ENCODE assay signal across 17 cellular contexts in genomic region chrX:111133389-111133788, GRCh38. TPM values are rescaled to one million over a fixed set of nuclear protein-coding genes. Genes with fewer than 3 reads are reported as not detected.
DNase-seq lines count a peak whose midpoint lies in the region; ATAC-seq and TF ChIP-seq lines count a peak whose summit lies in the region.
"Had no signal": no experiment of that assay in that cellular context is flagged by ENCODE, and none has a peak within 500 bp of the region (broad histone marks: within the 10 kb centered on the region; RNA-seq: fewer than 3 reads in every experiment).

No MANE protein-coding gene starts in this region.

- no peak for TF ChIP-seq CTCF in esophagus squamous epithelium (IDR thresholded peaks at IDR 0.05)

- H3K4me1 Mint-ChIP-seq in dendritic cell treated with granulocyte-macrophage colony-stimulating factor and Interleukin-4, amounts not matched to agents 40 ng/mL and 50 ng/mL, for 4 days (ENCODE audit: low read depth) = peaks cover 6% of the 10 kb centered on the region

- ATAC-seq in HG03432 (IDR thresholded peaks at IDR 0.05; ENCODE audit: unreplicated experiment) = no peak
- ATAC-seq: HCT116 had no signal

- no peak overlapping the region for H3K4me3 Mint-ChIP-seq in dendritic cell treated with granulocyte-macrophage colony-stimulating factor and Interleukin-4, amounts not matched to agents 40 ng/mL and 50 ng/mL, for 4 days

- no peak for TF ChIP-seq POLR2A in esophagus squamous epithelium (IDR thresholded peaks at IDR 0.05)

- no peak overlapping the region for H3K4me3 ChIP-seq in esophagus squamous epithelium
- H3K4me3 ChIP-seq: GM23248, SK-N-MC had no signal

- H3K27ac Mint-ChIP-seq in dendritic cell treated with granulocyte-macrophage colony-stimulating factor and Interleukin-4, amounts not matched to agents 40 ng/mL and 50 ng/mL, for 4 days = peak overlapping the region; percentile 36

- H3K9me3 ChIP-seq in esophagus squamous epithelium = no peaks in the 10 kb centered on the region

- no peaks in the 10 kb centered on the region for H3K36me3 ChIP-seq in esophagus squamous epithelium

- intact Hi-C loops in dendritic cell treated with granulocyte-macrophage colony-stimulating factor and Interleukin-4, amounts not matched to agents 40 ng/mL and 50 ng/mL, for 4 days (cut with micrococcal nuclease) = no loop called here
- intact Hi-C loops in esophagus squamous epithelium (cut with DNase I) = no loop called here

- no peaks in the 10 kb centered on the region for H3K4me1 ChIP-seq in esophagus squamous epithelium

- DNase-seq in CD1c-positive myeloid dendritic cell (ENCODE audit: extremely low spot score) = peak; percentile 6
- DNase-seq in Kasumi-1 (lab: John Stamatoyannopoulos, UW) = peak; percentile 17 to 20
- peak; percentile 1 to 33 for DNase-seq in lung microvascular endothelial cell (ENCODE audit: low read depth in 2 of 2)
- no peak for DNase-seq in esophagus squamous epithelium (lab: John Stamatoyannopoulos, UW)
- no peak for DNase-seq in activated CD4-positive, CD25-positive, alpha-beta regulatory T cell treated with anti-CD3 and anti-CD28 coated beads, Interleukin-2, amount 50 U/mL, for 72 hours
- no peak for DNase-seq in C1 segment of cervical spinal cord (lab: John Stamatoyannopoulos, UW)
- DNase-seq: ACHN; GM23248; NCI-H1092 treated with DMSO at 0.1 percent for 48 hours; NCI-H1694 treated with DMSO at 0.1 percent for 48 hours; NCI-H69; NK-92 treated with Interleukin-12 subunit alpha and Interleukin-12 subunit beta, amount 100 ng/mL, for 24 hours had no signal

- H3K36me3 Mint-ChIP-seq in dendritic cell treated with granulocyte-macrophage colony-stimulating factor and Interleukin-4, amounts not matched to agents 40 ng/mL and 50 ng/mL, for 4 days (ENCODE audit: low read depth) = no peaks in the 10 kb centered on the region

- H3K27me3 Mint-ChIP-seq in dendritic cell treated with granulocyte-macrophage colony-stimulating factor and Interleukin-4, amounts not matched to agents 40 ng/mL and 50 ng/mL, for 4 days = no peaks in the 10 kb centered on the region

- H3K27ac ChIP-seq in esophagus squamous epithelium = no peak overlapping the region
- H3K27ac ChIP-seq: GM23248, SK-N-MC had no signal

- H3K9me3 Mint-ChIP-seq in dendritic cell treated with granulocyte-macrophage colony-stimulating factor and Interleukin-4, amounts not matched to agents 40 ng/mL and 50 ng/mL, for 4 days = no peaks in the 10 kb centered on the region

- H3K27me3 ChIP-seq in esophagus squamous epithelium = no peaks in the 10 kb centered on the region

RNA-seq across cellular contexts. Expression of gene PAK3, which starts 37.4 kb away (rescaled TPM):
- total RNA-seq in lung microvascular endothelial cell (0.65 and 2.2 TPM in 2 replicates), esophagus squamous epithelium (1 to 10 TPM in 1 of 4 donors, under 1 TPM in 3; 0.09 to 2.1 (median 0.45) TPM)
- total RNA-seq: GM23248, HT1080 had no signal

Comparison
In these comparisons a context has a peak if more than half of its experiments do, and no peak if none do; other contexts are left out.
1. DNase-seq: peak in CD1c-positive myeloid dendritic cell (single experiment), Kasumi-1 (2 of 2) and lung microvascular endothelial cell (2 of 2); none in esophagus squamous epithelium (single experiment), activated CD4-positive, CD25-positive, alpha-beta regulatory T cell treated with anti-CD3 and anti-CD28 coated beads, Interleukin-2, amount 50 U/mL, for 72 hours (single experiment) and C1 segment of cervical spinal cord (0 of 14).